In the genomic region with DNA sequence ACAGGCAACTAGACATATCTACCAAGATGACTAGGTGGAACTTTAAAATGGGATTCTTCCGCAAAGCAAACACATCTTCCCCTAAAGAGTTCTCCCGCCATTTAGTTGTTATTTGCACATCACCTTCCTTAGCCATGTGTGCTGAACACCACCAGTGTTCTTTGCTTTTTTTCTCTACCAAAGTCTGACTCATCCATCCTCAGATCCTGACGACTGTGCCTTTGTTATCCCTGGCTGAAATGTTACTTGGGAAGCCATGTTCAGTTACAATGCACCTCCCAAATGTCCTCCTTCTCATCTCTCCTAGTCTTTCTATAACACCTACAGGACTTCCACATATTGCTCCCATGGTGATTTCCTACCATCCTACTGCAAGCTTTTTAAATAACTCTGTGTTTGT, we compare ENCODE assay signal across 27 cellular contexts.
"Had no signal": no experiment of that assay in that cellular context is flagged by ENCODE, and none has a peak within 500 bp of the region (broad histone marks: within the 10 kb centered on the region; RNA-seq: fewer than 3 reads in every experiment).

No MANE protein-coding gene starts in this region.

- ATAC-seq: esophagus mucosa; heart right ventricle; left lung; lower lobe of right lung; mucosa of descending colon; natural killer cell treated with Interleukin-12 subunit alpha and Interleukin-12 subunit beta and Interleukin-15 and Interleukin-18, amount 100 ng/mL, for 72 hours; right cardiac atrium; stimulated activated naive B cell treated with anti-CD40 and anti-IgM and Interleukin-4, amounts not matched to agents 10 μg/mL and 1 μg/mL and 100 μg/mL, for 72 hours had no signal

- H3K27me3 ChIP-seq: ascending aorta, brain microvascular endothelial cell, heart right ventricle, left lung, stomach, thyroid gland, upper lobe of left lung had no signal

- H3K4me1 ChIP-seq: ascending aorta, left lung, lower lobe of right lung, upper lobe of left lung had no signal

- FAIRE-seq: TTC549 had no signal

- DNase-seq: activated CD4-positive, alpha-beta T cell treated with anti-CD3 and anti-CD28 coated beads for 4 hours; activated CD4-positive, alpha-beta T cell treated with anti-CD3 and anti-CD28 coated beads, Interleukin-2, amount 50 U/mL, for 4 hours; activated gamma-delta T cell; activated naive CD4-positive, alpha-beta T cell treated with anti-CD3 and anti-CD28 coated beads, Interleukin-2, amount 10 ng/mL, durations not matched to agents 7 days and 5 days; activated naive CD8-positive, alpha-beta T cell treated with anti-CD3 and anti-CD28 coated beads, Interleukin-2, amount 10 ng/mL, durations not matched to agents 7 days and 5 days; activated T-cell treated with anti-CD3 and anti-CD28 coated beads, Interleukin-2, amount 50 U/mL, for 24 hours; brain microvascular endothelial cell; caudate nucleus; cortex of kidney; foreskin fibroblast; heart right ventricle; left lung; lower lobe of right lung; mucosa of descending colon; right cardiac atrium; stimulated activated CD4-positive, alpha-beta T cell treated with anti-CD3 and anti-CD28 coated beads, Interleukin-15, amount 100 ng/mL, for 24 hours; stimulated activated CD4-positive, alpha-beta T cell treated with anti-CD3 and anti-CD28 coated beads, Interleukin-2, amount 100 ng/mL, for 24 hours; stimulated activated naive B cell treated with anti-CD40 and anti-IgM and Interleukin-4, amounts not matched to agents 10 μg/mL and 1 μg/mL and 100 μg/mL, for 72 hours; stomach; T-helper 9 cell; thyroid gland; upper lobe of left lung had no signal

- H3K4me3 ChIP-seq: ascending aorta, heart right ventricle, left lung, lower lobe of right lung, mucosa of descending colon, stomach, thyroid gland, upper lobe of left lung had no signal

- H3K36me3 ChIP-seq: ascending aorta, brain microvascular endothelial cell, heart right ventricle, left lung, lower lobe of right lung, stomach, thyroid gland, upper lobe of left lung had no signal

- H3K27ac ChIP-seq: ascending aorta, brain microvascular endothelial cell, heart right ventricle, left lung, lower lobe of right lung, stomach, thyroid gland, upper lobe of left lung, VCaP had no signal

- H3K9me3 ChIP-seq: ascending aorta, left lung, lower lobe of right lung, mucosa of descending colon, stomach, thyroid gland, upper lobe of left lung had no signal
